Comparison of ENCODE assay signal across 24 cellular contexts in the genomic region with DNA sequence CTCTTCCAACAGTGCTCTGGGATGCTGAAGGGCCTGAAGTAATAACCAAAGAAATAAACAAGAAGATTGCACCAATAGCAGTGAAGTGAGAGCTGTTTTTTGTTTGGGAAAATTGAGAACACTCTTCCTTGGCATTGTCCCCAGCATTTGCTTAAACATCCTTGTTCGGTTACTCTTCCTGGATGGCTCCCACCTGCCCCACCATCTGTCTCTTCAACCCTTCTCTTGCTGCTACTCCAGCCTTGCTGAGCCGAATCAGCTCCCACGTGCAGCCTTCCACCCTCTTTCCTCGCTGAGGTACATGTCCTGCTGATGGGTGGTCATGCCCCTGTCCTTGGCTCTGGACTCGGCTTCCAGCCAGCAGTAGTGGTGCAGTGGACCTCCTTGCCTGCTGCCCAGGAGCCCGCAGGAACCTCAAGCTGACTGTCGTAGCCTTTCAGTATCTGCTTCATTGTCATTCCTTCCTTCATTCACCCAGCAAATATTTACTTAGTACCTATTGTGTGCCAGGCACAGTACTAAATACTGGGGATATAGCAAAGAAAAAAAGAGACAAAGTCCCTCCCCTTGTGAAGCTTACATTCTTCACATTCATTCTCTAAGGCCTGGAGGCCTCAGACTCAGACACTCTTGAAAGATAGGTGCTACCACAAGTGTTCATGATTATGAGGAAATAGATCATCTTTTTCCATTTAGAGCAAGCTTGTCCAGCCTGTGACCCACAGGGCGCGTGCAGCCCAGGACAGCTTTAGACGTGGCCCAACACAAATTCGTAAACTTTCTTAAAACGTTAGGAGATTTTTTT. TPM values are rescaled to one million over a fixed set of nuclear protein-coding genes. Genes with fewer than 3 reads are reported as not detected.
DNase-seq lines count a peak whose midpoint lies in the region; ATAC-seq and TF ChIP-seq lines count a peak whose summit lies in the region.
"Had no signal": no experiment of that assay in that cellular context is flagged by ENCODE, and none has a peak within 500 bp of the region (broad histone marks: within the 10 kb centered on the region; RNA-seq: fewer than 3 reads in every experiment).

No MANE protein-coding gene starts in this region.

- no peak overlapping the region for H3K4me2 ChIP-seq in GM23338
- H3K4me2 ChIP-seq: hepatocyte had no signal

- peak; percentile 56 for DNase-seq in Ammon's horn (ENCODE audit: low spot score)
- peak; percentile 47 for DNase-seq in GM23338 (ENCODE audit: low spot score)
- peak; percentile 13 for DNase-seq in amniotic epithelial cell (ENCODE audit: low read depth)
- DNase-seq in GM10266 (ENCODE audit: extremely low spot score) = no peak
- no peak for DNase-seq in Right ventricle myocardium inferior (ENCODE audit: missing footprints)
- DNase-seq in T-helper 17 cell = no peak
- DNase-seq: activated CD4-positive, alpha-beta T cell treated with anti-CD3 and anti-CD28 coated beads, Interleukin-2, amount 50 U/mL, for 1 hour; activated naive CD4-positive, alpha-beta T cell treated with Interleukin-2 at 50 U/mL for 16 hours; HCEC 1CT; NCI-H1436; SHP77; stimulated activated CD4-positive, alpha-beta T cell treated with anti-CD3 and anti-CD28 coated beads, Interleukin-1b, Interleukin-23, amount 100 ng/mL, for 48 hours; stimulated activated naive CD4-positive, alpha-beta T cell treated with Interleukin-2 at 50 U/mL for 16 hours had no signal

- intact Hi-C loops in Right ventricle myocardium inferior (cut with DNase I) = loop anchor here (2.0 kb wide), 1 partner anchor 29 kb away; no protein-coding TSS in a partner anchor

- no peaks in the 10 kb centered on the region for H3K9me3 Mint-ChIP-seq in GM23338
- H3K9me3 Mint-ChIP-seq: IgD-negative memory B cell, mesothelial cell of epicardium, nephron had no signal

- peaks cover 2% of the 10 kb centered on the region for H3K27me3 Mint-ChIP-seq in GM23338 (ENCODE audit: insufficient read depth, low read depth, poor library complexity)
- no peaks in the 10 kb centered on the region for H3K27me3 Mint-ChIP-seq in T-helper 17 cell
- H3K27me3 Mint-ChIP-seq: IgD-negative memory B cell had no signal

- H3K4me1 ChIP-seq in GM23338 (ENCODE audit: insufficient read depth) = 0 out of 2 replicates have a peak, but pooled peaks cover 3% of the 10 kb centered on the region

- H3K27ac Mint-ChIP-seq in GM23338 (no peak overlapping the region), T-helper 17 cell (no peak overlapping the region)
- H3K27ac Mint-ChIP-seq: B cell, IgD-negative memory B cell, mesothelial cell of epicardium had no signal

- no peak overlapping the region for H2AFZ ChIP-seq in GM23338
- H2AFZ ChIP-seq: hepatocyte had no signal

- no peak for ATAC-seq in GM23338
- no peak for ATAC-seq in Right ventricle myocardium inferior
- ATAC-seq in HG03159 (IDR thresholded peaks at IDR 0.05; ENCODE audit: unreplicated experiment) = no peak
- no peak for ATAC-seq in T-helper 17 cell

- no peaks in the 10 kb centered on the region for H3F3A ChIP-seq in GM23338 (replicated peaks; ENCODE audit: low read depth)

- H3K4me1 Mint-ChIP-seq in GM23338 (peaks cover 25% of the 10 kb centered on the region), T-helper 17 cell (peaks cover 11% of the 10 kb centered on the region)
- H3K4me1 Mint-ChIP-seq: B cell, mesothelial cell of epicardium had no signal

- H3K27ac ChIP-seq in GM23338 (ENCODE audit: low read depth) = peak overlapping the region; percentile 59; the same call in 1 of the 2 replicates
- peak overlapping the region; percentile 25 for H3K27ac ChIP-seq in layer of hippocampus (ENCODE audit: low read depth, low read length)
- H3K27ac ChIP-seq: coronary artery, hepatocyte, HL-60, tibial artery had no signal

- H3K36me3 Mint-ChIP-seq in GM23338 (ENCODE audit: low read depth) (peaks cover 15% of the 10 kb centered on the region), T-helper 17 cell (ENCODE audit: low read depth) (no peaks in the 10 kb centered on the region)
- H3K36me3 Mint-ChIP-seq: IgD-negative memory B cell had no signal

- H3K27me3 ChIP-seq in GM23338 (ENCODE audit: insufficient read depth) = no peaks in the 10 kb centered on the region
- no peaks in the 10 kb centered on the region for H3K27me3 ChIP-seq in layer of hippocampus (ENCODE audit: control insufficient read depth, insufficient read depth, low read length)
- H3K27me3 ChIP-seq: hepatocyte, tibial artery had no signal

- peaks cover 11% of the 10 kb centered on the region; the same call in 1 of the 2 replicates for H3K36me3 ChIP-seq in GM23338 (ENCODE audit: insufficient read depth)

- H3K9me2 ChIP-seq in GM23338 (ENCODE audit: insufficient read depth) = no peaks in the 10 kb centered on the region

- no peaks in the 10 kb centered on the region for H3K79me2 ChIP-seq in GM23338 (replicated peaks; ENCODE audit: insufficient read depth)
- H3K79me2 ChIP-seq: hepatocyte had no signal

- TF ChIP-seq CTCF in GM23338 (conservative IDR thresholded peaks at IDR 0.05; ENCODE audit: low read depth in 2 of 2) (no peak), GM10266 (IDR thresholded peaks at IDR 0.05; ENCODE audit: control insufficient read depth, insufficient read depth, low read depth, missing control alignments) (no peak)

- peaks cover 2% of the 10 kb centered on the region; the same call in 1 of the 2 replicates for H4K20me1 ChIP-seq in GM23338 (replicated peaks; ENCODE audit: insufficient read depth)

- H3K4me3 ChIP-seq in GM23338 = no peak overlapping the region
- H3K4me3 ChIP-seq: coronary artery, hepatocyte, tibial artery had no signal

- no peaks in the 10 kb centered on the region for H3K9me3 ChIP-seq in T-helper 17 cell (ENCODE audit: control insufficient read depth, low read length, poor library complexity, severe bottlenecking)
- H3K9me3 ChIP-seq: tibial artery had no signal

- H3K4me3 Mint-ChIP-seq in GM23338 = no peak overlapping the region
- H3K4me3 Mint-ChIP-seq in T-helper 17 cell = no peak overlapping the region
- H3K4me3 Mint-ChIP-seq: B cell, IgD-negative memory B cell, mesothelial cell of epicardium, nephron had no signal

TF ChIP-seq in GM23338, 12 proteins besides CTCF, POLR2A, EP300 and RAD21 (continues in another document):
- no peak for TF ChIP-seq ZNF331 (CRISPR knock-in tag; IDR thresholded peaks at IDR 0.05; ENCODE audit: low read depth)
- no peak for TF ChIP-seq EZH2 (IDR thresholded peaks at IDR 0.05; ENCODE audit: low read depth, unreplicated experiment)
- TF ChIP-seq, protein P1, sequence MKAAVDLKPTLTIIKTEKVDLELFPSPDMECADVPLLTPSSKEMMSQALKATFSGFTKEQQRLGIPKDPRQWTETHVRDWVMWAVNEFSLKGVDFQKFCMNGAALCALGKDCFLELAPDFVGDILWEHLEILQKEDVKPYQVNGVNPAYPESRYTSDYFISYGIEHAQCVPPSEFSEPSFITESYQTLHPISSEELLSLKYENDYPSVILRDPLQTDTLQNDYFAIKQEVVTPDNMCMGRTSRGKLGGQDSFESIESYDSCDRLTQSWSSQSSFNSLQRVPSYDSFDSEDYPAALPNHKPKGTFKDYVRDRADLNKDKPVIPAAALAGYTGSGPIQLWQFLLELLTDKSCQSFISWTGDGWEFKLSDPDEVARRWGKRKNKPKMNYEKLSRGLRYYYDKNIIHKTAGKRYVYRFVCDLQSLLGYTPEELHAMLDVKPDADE (IDR thresholded peaks at IDR 0.05) = no peak
- TF ChIP-seq EZH2phosphoT487 (IDR thresholded peaks at IDR 0.05; ENCODE audit: unreplicated experiment) = no peak
- TF ChIP-seq STAT1 (IDR thresholded peaks at IDR 0.05; ENCODE audit: unreplicated experiment) = no peak
- TF ChIP-seq REST (IDR thresholded peaks at IDR 0.05; ENCODE audit: unreplicated experiment) = no peak
- no peak for TF ChIP-seq CREB1 (CRISPR knock-in tag; IDR thresholded peaks at IDR 0.05; ENCODE audit: low read depth)
- no peak for TF ChIP-seq JUNB (IDR thresholded peaks at IDR 0.05; ENCODE audit: unreplicated experiment)
- TF ChIP-seq POLR2AphosphoS5 (IDR thresholded peaks at IDR 0.05; ENCODE audit: low read depth) = no peak

RNA-seq across cellular contexts. Expression of gene VILL, which starts 17.1 kb away (rescaled TPM):
- total RNA-seq in GM23338 (2014; rRNA removed; shearing (Covaris generic)) = 4.2 and 9.8 TPM in 2 replicates
- 2.7 and 3.4 TPM in 2 replicates for polyA plus RNA-seq in GM23338 (2016; fragmentation: Nextera tagmentation; extraction: Ambion mirVana)
- 4.4 TPM for total RNA-seq in Right ventricle myocardium inferior
- total RNA-seq in T-helper 17 cell = 10 to 100 TPM; 21.6 to 30.1 TPM
- total RNA-seq: MCF 10A had no signal

RNA-seq across cellular contexts. Expression of gene PLCD1, which starts 56.0 kb away (rescaled TPM):
- 21.3 and 24.4 TPM in 2 replicates for total RNA-seq in GM23338 (2014; rRNA removed; shearing (Covaris generic))
- polyA plus RNA-seq in GM23338 (2016; fragmentation: Nextera tagmentation; extraction: Ambion mirVana) = 15.3 and 16.0 TPM in 2 replicates
- total RNA-seq in Right ventricle myocardium inferior (10.7 TPM), T-helper 17 cell (10 to 100 TPM; 61.8 to 67.1 TPM)

Comparison
In these comparisons a context has a peak if more than half of its experiments do, and no peak if none do; other contexts are left out.
1. DNase-seq: peak in Ammon's horn (single experiment), GM23338 (single experiment) and amniotic epithelial cell (single experiment); none in GM10266 (single experiment), Right ventricle myocardium inferior (single experiment) and T-helper 17 cell (0 of 3).